In the genomic region with DNA sequence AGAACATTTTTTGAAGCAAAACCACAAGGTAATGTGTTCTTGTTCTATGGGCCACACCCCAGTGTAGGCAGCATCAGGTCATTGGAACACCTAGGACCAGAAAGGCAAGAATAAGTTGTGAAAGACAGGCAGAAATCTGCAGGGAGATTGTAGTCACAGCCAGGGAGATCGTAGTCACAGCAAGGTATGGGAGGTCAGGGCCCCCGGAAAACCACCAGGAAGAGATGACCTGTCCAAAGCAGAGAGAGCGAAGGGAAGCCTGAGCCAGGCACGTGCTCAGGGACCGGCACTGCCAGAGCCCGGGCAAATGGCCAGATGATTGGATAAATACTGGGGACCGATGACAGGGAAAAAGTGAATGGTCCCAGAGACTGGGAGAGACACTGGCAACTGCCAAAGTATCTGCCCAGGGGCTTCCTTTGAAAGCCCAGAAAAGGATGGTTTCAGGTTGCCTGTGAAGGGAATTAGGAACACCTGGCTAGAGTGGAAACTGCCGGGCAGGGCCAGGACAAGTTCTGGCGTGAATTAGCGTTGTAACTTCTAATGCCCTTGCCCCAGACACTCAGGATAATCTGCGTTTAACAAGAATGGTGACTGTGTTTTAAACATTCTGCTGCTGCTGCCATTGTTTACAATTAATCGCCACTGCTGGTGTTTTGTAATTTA, we compare ENCODE assay signal across 21 cellular contexts. TPM values are rescaled to one million over a fixed set of nuclear protein-coding genes. Genes with fewer than 3 reads are reported as not detected.
A peak's percentile ranks its signal among the peaks of the same experiment; 100 is the strongest.
DNase-seq lines count a peak whose midpoint lies in the region; ATAC-seq and TF ChIP-seq lines count a peak whose summit lies in the region.
"Had no signal": no experiment of that assay in that cellular context is flagged by ENCODE, and none has a peak within 500 bp of the region (broad histone marks: within the 10 kb centered on the region; RNA-seq: fewer than 3 reads in every experiment).

No MANE protein-coding gene starts in this region.

- H3K9me3 ChIP-seq in hepatocyte (ENCODE audit: low read depth) = no peaks in the 10 kb centered on the region
- H3K9me3 ChIP-seq: BLaER1, colonic mucosa, tibial artery had no signal

- no peaks in the 10 kb centered on the region for H3K9me2 ChIP-seq in hepatocyte (replicated peaks; ENCODE audit: insufficient read depth)

- CTCF ChIA-PET in RWPE1 (lab: Yijun Ruan, JAX) = no interaction called here

- DNase-seq in NCI-H1092 treated with DMSO at 0.1 percent for 48 hours (lab: John Stamatoyannopoulos, UW) (peak; percentile 2), NCI-H1092 (lab: John Stamatoyannopoulos, UW) (no peak), RWPE1 (ENCODE audit: low spot score) (peak; percentile 59), hepatocyte (ENCODE audit: low spot score) (no peak), ureter (ENCODE audit: low spot score) (peak; percentile 45), SIG-M5 (lab: John Stamatoyannopoulos, UW) (no peak), NCI-H2196 (lab: John Stamatoyannopoulos, UW; ENCODE audit: unreplicated experiment) (no peak)
- DNase-seq: activated CD4-positive, alpha-beta memory T cell treated with anti-CD3 and anti-CD28 coated beads for 36 hours; activated naive CD4-positive, alpha-beta T cell treated with anti-CD3 and anti-CD28 coated beads, Interleukin-2, amount 10 ng/mL, durations not matched to agents 7 days and 5 days; activated T-cell treated with anti-CD3 and anti-CD28 coated beads, Interleukin-2, amount 50 U/mL, for 24 hours; colonic mucosa; DMS 273 treated with DMSO at 0.1 percent for 48 hours; natural killer cell; NCI-H510A treated with DMSO at 0.1 percent for 48 hours; tibial artery had no signal

- peaks cover 6% of the 10 kb centered on the region for H3K4me1 ChIP-seq in hepatocyte (ENCODE audit: insufficient read depth)
- H3K4me1 ChIP-seq: BLaER1, colonic mucosa had no signal

- no peaks in the 10 kb centered on the region for H3K27me3 ChIP-seq in hepatocyte
- H3K27me3 ChIP-seq: BLaER1, colonic mucosa had no signal

- no peaks in the 10 kb centered on the region for H4K20me1 ChIP-seq in hepatocyte (ENCODE audit: insufficient read depth, poor library complexity, severe bottlenecking)
- H4K20me1 ChIP-seq: BLaER1 had no signal

- H3K4me3 ChIP-seq in hepatocyte = no peak overlapping the region
- H3K4me3 ChIP-seq: BLaER1, colonic mucosa, tibial artery had no signal

- no peaks in the 10 kb centered on the region for H3K79me2 ChIP-seq in hepatocyte

- no peak overlapping the region for H2AFZ ChIP-seq in hepatocyte

- no peak for ATAC-seq in GM18519 (IDR thresholded peaks at IDR 0.05; ENCODE audit: low FRiP score, unreplicated experiment)
- ATAC-seq: natural killer cell, Panc1 had no signal

- no peak overlapping the region for H3K4me2 ChIP-seq in hepatocyte
- H3K4me2 ChIP-seq: BLaER1 had no signal

- H3K36me3 ChIP-seq in hepatocyte (replicated peaks; ENCODE audit: insufficient read depth, low read depth) = no peaks in the 10 kb centered on the region
- H3K36me3 ChIP-seq: BLaER1, colonic mucosa, tibial artery had no signal

- WGBS in hepatocyte (ENCODE audit: low lambda C conversion rate, missing lambda C conversion rate) = 64% methylated on average over 12 of the region's 12 CpGs

- peak overlapping the region; percentile 88 for H3K27ac ChIP-seq in RWPE1
- peak overlapping the region; percentile 30 for H3K27ac ChIP-seq in hepatocyte
- H3K27ac ChIP-seq: 22Rv1, BLaER1, colonic mucosa, tibial artery had no signal

- no peak for TF ChIP-seq CTCF in RWPE1 (conservative IDR thresholded peaks at IDR 0.05; ENCODE audit: low read depth)
- TF ChIP-seq CTCF in hepatocyte (IDR thresholded peaks at IDR 0.05; ENCODE audit: poor library complexity) = no peak

- POLR2A ChIA-PET in RWPE1 (lab: Yijun Ruan, JAX; ENCODE audit: low non-redundant PET) = no interaction called here

RNA-seq across cellular contexts. Expression of gene NOBOX, which starts 3.9 kb away (rescaled TPM):
- total RNA-seq in hepatocyte = 0.07 TPM in 1 of 2 replicates, not detected in the other
- 0.54 TPM in 1 of 2 replicates, not detected in the other for polyA plus RNA-seq in hepatocyte
- not detected for total RNA-seq in ureter
- total RNA-seq: activated CD4-positive, alpha-beta memory T cell treated with anti-CD3 and anti-CD28 coated beads for 36 hours; colonic mucosa; LHCN-M2; natural killer cell; progenitor cell of endocrine pancreas had no signal

RNA-seq across cellular contexts. Expression of gene ARHGEF5, which starts 52.2 kb away (rescaled TPM):
- total RNA-seq in hepatocyte = 16.9 and 24.2 TPM in 2 replicates
- polyA plus RNA-seq in hepatocyte = 22.9 and 23.1 TPM in 2 replicates
- total RNA-seq in ureter = 27.3 TPM

Comparison
In these comparisons a context has a peak if more than half of its experiments do, and no peak if none do; other contexts are left out.
1. DNase-seq: peak in NCI-H1092 treated with DMSO at 0.1 percent for 48 hours (single experiment), RWPE1 (single experiment) and ureter (single experiment); none in NCI-H1092 (single experiment), hepatocyte (single experiment), SIG-M5 (single experiment) and NCI-H2196 (single experiment).